ENCODE assay signal across 22 cellular contexts in the genomic region with DNA sequence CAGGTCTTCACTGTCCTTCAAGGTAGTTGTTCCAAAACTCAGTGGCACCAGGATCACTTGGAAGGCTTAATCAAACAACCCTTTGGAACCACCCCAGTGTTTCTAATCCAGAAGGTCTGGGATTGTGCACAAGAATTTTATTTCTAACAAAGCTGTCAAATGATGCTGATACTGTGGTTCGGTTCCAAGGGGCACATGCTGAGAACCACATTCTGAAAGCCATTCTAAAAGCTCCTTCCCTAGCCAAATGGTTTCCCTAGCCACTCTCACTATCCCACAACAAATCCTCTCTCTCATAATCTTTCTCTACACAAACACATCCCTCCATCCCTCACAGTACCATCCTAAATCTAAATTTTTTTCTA. TPM values are rescaled to one million over a fixed set of nuclear protein-coding genes. Genes with fewer than 3 reads are reported as not detected.
"Had no signal": no experiment of that assay in that cellular context is flagged by ENCODE, and none has a peak within 500 bp of the region (broad histone marks: within the 10 kb centered on the region; RNA-seq: fewer than 3 reads in every experiment).

No MANE protein-coding gene starts in this region.

- H3K27me3 ChIP-seq: gastrocnemius medialis, tibial artery had no signal

- ATAC-seq: activated CD4-positive, CD25-positive, alpha-beta regulatory T cell treated with anti-CD3 and anti-CD28 coated beads, Interleukin-2, amount 50 U/mL, for 24 hours; activated naive CD8-positive, alpha-beta T cell treated with anti-CD3 and anti-CD28 coated beads, Interleukin-2, amount 50 U/mL, for 24 hours; gastrocnemius medialis; left ventricle myocardium superior; stimulated activated naive CD8-positive, alpha-beta T cell treated with anti-CD3 and anti-CD28 coated beads, Interleukin-15, Interleukin-2, amounts not matched to agents 100 U/mL and 50 U/mL, for 24 hours; T-helper 17 cell had no signal

- H3K9me3 ChIP-seq: gastrocnemius medialis, tibial artery had no signal

- DNase-seq: activated CD4-positive, alpha-beta memory T cell treated with anti-CD3 and anti-CD28 coated beads, Interleukin-2, amount 10 ng/mL, durations not matched to agents 7 days and 5 days; activated CD4-positive, alpha-beta T cell treated with anti-CD3 and anti-CD28 coated beads, Interleukin-2, amount 10 ng/mL, durations not matched to agents 24 days and 14 days; activated gamma-delta T cell; activated naive CD4-positive, alpha-beta T cell treated with anti-CD3 and anti-CD28 coated beads, Interleukin-2, amount 50 U/mL, for 16 hours; activated naive CD8-positive, alpha-beta T cell treated with anti-CD3 and anti-CD28 coated beads, Interleukin-2, amount 50 U/mL, for 24 hours; anterior cingulate cortex; central memory CD4-positive, alpha-beta T cell; dermis blood vessel endothelial cell; effector CD8-positive, alpha-beta T cell; erythroblast; gastrocnemius medialis; hypothalamus; left ventricle myocardium superior; naive B cell; retina; stimulated activated CD4-positive, alpha-beta T cell treated with anti-CD3 and anti-CD28 coated beads, Interleukin-4, amount 100 ng/mL, for 24 hours; stimulated activated naive CD8-positive, alpha-beta T cell treated with anti-CD3 and anti-CD28 coated beads, Interleukin-15, Interleukin-2, amounts not matched to agents 100 U/mL and 50 U/mL, for 24 hours; substantia nigra; SW 1271; T-helper 17 cell; tibial artery had no signal

- H3K4me3 ChIP-seq: gastrocnemius medialis, tibial artery had no signal

- H3K4me1 ChIP-seq: gastrocnemius medialis, tibial artery had no signal

- H3K36me3 ChIP-seq: gastrocnemius medialis, tibial artery had no signal

- H3K27ac ChIP-seq: gastrocnemius medialis had no signal

RNA-seq across cellular contexts. Expression of gene MACC1, which starts 52.1 kb away (rescaled TPM):
- total RNA-seq: activated CD4-positive, alpha-beta T cell treated with anti-CD3 and anti-CD28 coated beads, Interleukin-2, amount 10 ng/mL, durations not matched to agents 24 days and 14 days; gastrocnemius medialis had no signal
